29 cellular contexts compared by ENCODE assay signal in genomic region chr22:22378446-22379415, GRCh38.
"Had no signal": no experiment of that assay in that cellular context is flagged by ENCODE, and none has a peak within 500 bp of the region (broad histone marks: within the 10 kb centered on the region; RNA-seq: fewer than 3 reads in every experiment).

No MANE protein-coding gene starts in this region.

- H3K27ac ChIP-seq: brain microvascular endothelial cell, coronary artery, dorsolateral prefrontal cortex, heart left ventricle, pancreas, prostate gland, sigmoid colon, stomach, thyroid gland, upper lobe of left lung, vagina had no signal

- H3K27me3 ChIP-seq: pancreas, thyroid gland, upper lobe of left lung, vagina had no signal

- H3K4me1 ChIP-seq: heart left ventricle, pancreas, prostate gland, sigmoid colon, stomach, thyroid gland, upper lobe of left lung, vagina had no signal

- H3K27ac Mint-ChIP-seq: activated CD4-positive, alpha-beta memory T cell treated with anti-CD3 and anti-CD28 coated beads, Interleukin-2, amount 10 ng/mL, durations not matched to agents 7 days and 5 days; activated CD4-positive, alpha-beta T cell treated with anti-CD3 and anti-CD28 coated beads, Interleukin-2, amount 10 ng/mL, durations not matched to agents 24 days and 14 days; activated naive CD4-positive, alpha-beta T cell treated with anti-CD3 and anti-CD28 coated beads, Interleukin-2, amount 10 ng/mL, durations not matched to agents 7 days and 5 days; activated naive CD8-positive, alpha-beta T cell treated with anti-CD3 and anti-CD28 coated beads, Interleukin-2, amount 10 ng/mL, durations not matched to agents 7 days and 5 days; activated T-cell treated with anti-CD3 and anti-CD28 coated beads, Interleukin-2, amount 50 U/mL, for 24 hours; effector memory CD8-positive, alpha-beta T cell; naive thymus-derived CD4-positive, alpha-beta T cell had no signal

- H3K4me3 ChIP-seq: coronary artery, dorsolateral prefrontal cortex, heart left ventricle, pancreas, prostate gland, sigmoid colon, stomach, thyroid gland, upper lobe of left lung, vagina had no signal

- H3K9me3 Mint-ChIP-seq: activated CD4-positive, alpha-beta memory T cell treated with anti-CD3 and anti-CD28 coated beads, Interleukin-2, amount 10 ng/mL, durations not matched to agents 7 days and 5 days; activated CD4-positive, alpha-beta T cell treated with anti-CD3 and anti-CD28 coated beads, Interleukin-2, amount 10 ng/mL, durations not matched to agents 24 days and 14 days; activated naive CD4-positive, alpha-beta T cell treated with anti-CD3 and anti-CD28 coated beads, Interleukin-2, amount 10 ng/mL, durations not matched to agents 7 days and 5 days; activated naive CD8-positive, alpha-beta T cell treated with anti-CD3 and anti-CD28 coated beads, Interleukin-2, amount 10 ng/mL, durations not matched to agents 7 days and 5 days; activated T-cell treated with anti-CD3 and anti-CD28 coated beads, Interleukin-2, amount 50 U/mL, for 24 hours; effector memory CD8-positive, alpha-beta T cell; naive thymus-derived CD4-positive, alpha-beta T cell; stimulated activated naive B cell treated with anti-CD40 and anti-IgM and Interleukin-4, amounts not matched to agents 10 μg/mL and 1 μg/mL and 100 μg/mL, for 72 hours had no signal

- H3K36me3 Mint-ChIP-seq: activated naive CD4-positive, alpha-beta T cell treated with anti-CD3 and anti-CD28 coated beads, Interleukin-2, amount 10 ng/mL, durations not matched to agents 7 days and 5 days; activated naive CD8-positive, alpha-beta T cell treated with anti-CD3 and anti-CD28 coated beads, Interleukin-2, amount 10 ng/mL, durations not matched to agents 7 days and 5 days; naive thymus-derived CD4-positive, alpha-beta T cell; stimulated activated naive B cell treated with anti-CD40 and anti-IgM and Interleukin-4, amounts not matched to agents 10 μg/mL and 1 μg/mL and 100 μg/mL, for 72 hours had no signal

- H3K36me3 ChIP-seq: brain microvascular endothelial cell, heart left ventricle, pancreas, prostate gland, sigmoid colon, stomach, thyroid gland, upper lobe of left lung, vagina had no signal

- DNase-seq: activated CD4-positive, alpha-beta memory T cell treated with anti-CD3 and anti-CD28 coated beads, Interleukin-2, amount 10 ng/mL, durations not matched to agents 7 days and 5 days; activated CD4-positive, alpha-beta T cell treated with anti-CD3 and anti-CD28 coated beads, Interleukin-2, amount 10 ng/mL, durations not matched to agents 24 days and 14 days; activated CD8-positive, alpha-beta memory T cell treated with anti-CD3 and anti-CD28 coated beads, Interleukin-2, amount 50 U/mL, for 48 hours; activated gamma-delta T cell; activated naive CD4-positive, alpha-beta T cell treated with anti-CD3 and anti-CD28 coated beads, Interleukin-2, amount 10 ng/mL, durations not matched to agents 7 days and 5 days; activated naive CD8-positive, alpha-beta T cell treated with anti-CD3 and anti-CD28 coated beads, Interleukin-2, amount 10 ng/mL, durations not matched to agents 7 days and 5 days; activated T-cell treated with anti-CD3 and anti-CD28 coated beads, Interleukin-2, amount 50 U/mL, for 24 hours; amniotic stem cell; brain microvascular endothelial cell; dorsolateral prefrontal cortex; effector memory CD8-positive, alpha-beta T cell; erythroblast; heart left ventricle; hypothalamus; left ventricle myocardium superior; naive thymus-derived CD4-positive, alpha-beta T cell; pancreas; retina; sigmoid colon; small intestine; stimulated activated CD4-positive, alpha-beta T cell treated with anti-CD3 and anti-CD28 coated beads, Interleukin-4, amount 100 ng/mL, for 24 hours; stimulated activated naive B cell treated with anti-CD40 and anti-IgM and Interleukin-4, amounts not matched to agents 10 μg/mL and 1 μg/mL and 100 μg/mL, for 72 hours; stomach; thyroid gland; upper lobe of left lung had no signal

- H3K4me1 Mint-ChIP-seq: activated CD4-positive, alpha-beta memory T cell treated with anti-CD3 and anti-CD28 coated beads, Interleukin-2, amount 10 ng/mL, durations not matched to agents 7 days and 5 days; activated CD4-positive, alpha-beta T cell treated with anti-CD3 and anti-CD28 coated beads, Interleukin-2, amount 10 ng/mL, durations not matched to agents 24 days and 14 days; activated naive CD4-positive, alpha-beta T cell treated with anti-CD3 and anti-CD28 coated beads, Interleukin-2, amount 10 ng/mL, durations not matched to agents 7 days and 5 days; activated naive CD8-positive, alpha-beta T cell treated with anti-CD3 and anti-CD28 coated beads, Interleukin-2, amount 10 ng/mL, durations not matched to agents 7 days and 5 days had no signal

- H3K4me3 Mint-ChIP-seq: activated CD4-positive, alpha-beta memory T cell treated with anti-CD3 and anti-CD28 coated beads, Interleukin-2, amount 10 ng/mL, durations not matched to agents 7 days and 5 days; activated CD4-positive, alpha-beta T cell treated with anti-CD3 and anti-CD28 coated beads, Interleukin-2, amount 10 ng/mL, durations not matched to agents 24 days and 14 days; activated naive CD4-positive, alpha-beta T cell treated with anti-CD3 and anti-CD28 coated beads, Interleukin-2, amount 10 ng/mL, durations not matched to agents 7 days and 5 days; activated naive CD8-positive, alpha-beta T cell treated with anti-CD3 and anti-CD28 coated beads, Interleukin-2, amount 10 ng/mL, durations not matched to agents 7 days and 5 days; activated T-cell treated with anti-CD3 and anti-CD28 coated beads, Interleukin-2, amount 50 U/mL, for 24 hours; effector memory CD8-positive, alpha-beta T cell; naive thymus-derived CD4-positive, alpha-beta T cell; stimulated activated naive B cell treated with anti-CD40 and anti-IgM and Interleukin-4, amounts not matched to agents 10 μg/mL and 1 μg/mL and 100 μg/mL, for 72 hours had no signal

- ATAC-seq: activated CD4-positive, CD25-positive, alpha-beta regulatory T cell treated with anti-CD3 and anti-CD28 coated beads, Interleukin-2, amount 50 U/mL, for 24 hours; effector memory CD8-positive, alpha-beta T cell; heart left ventricle; left ventricle myocardium superior; naive thymus-derived CD4-positive, alpha-beta T cell; pancreas; stimulated activated naive B cell treated with anti-CD40 and anti-IgM and Interleukin-4, amounts not matched to agents 10 μg/mL and 1 μg/mL and 100 μg/mL, for 72 hours had no signal

- H3K9me3 ChIP-seq: heart left ventricle, pancreas, prostate gland, sigmoid colon, stomach, thyroid gland, upper lobe of left lung, vagina had no signal

- H3K27me3 Mint-ChIP-seq: stimulated activated naive B cell treated with anti-CD40 and anti-IgM and Interleukin-4, amounts not matched to agents 10 μg/mL and 1 μg/mL and 100 μg/mL, for 72 hours had no signal
